ENCODE assay signal across 15 cellular contexts in the genomic region with DNA sequence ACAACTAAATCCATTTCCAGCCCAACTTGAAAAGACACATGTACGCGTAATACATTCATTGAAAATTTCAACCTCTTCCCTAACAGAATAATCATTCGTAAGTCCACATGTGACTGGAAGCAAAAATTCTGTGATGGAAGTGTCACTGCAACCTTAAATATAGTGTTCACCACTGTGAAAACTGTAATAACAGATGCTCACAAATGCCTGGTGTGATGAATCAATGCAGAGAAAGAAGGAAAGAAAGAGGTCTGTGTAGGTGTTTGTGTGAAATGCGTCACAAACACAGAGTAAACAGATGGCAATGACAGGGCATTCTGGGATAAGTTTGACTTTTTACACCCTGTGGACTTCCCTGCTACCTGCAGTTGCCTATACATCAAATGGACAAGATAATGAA.
DNase-seq lines count a peak whose midpoint lies in the region; ATAC-seq, FAIRE-seq and TF ChIP-seq lines count a peak whose summit lies in the region.
"Had no signal": no experiment of that assay in that cellular context is flagged by ENCODE, and none has a peak within 500 bp of the region (broad histone marks: within the 10 kb centered on the region; RNA-seq: fewer than 3 reads in every experiment).

No MANE protein-coding gene starts in this region.

- H3K9me3 ChIP-seq in tibial artery (no peaks in the 10 kb centered on the region), pancreas (no peaks in the 10 kb centered on the region)
- H3K9me3 ChIP-seq: A549, BLaER1, Caco-2 had no signal

- ATAC-seq in pancreas = no peak
- ATAC-seq: A549, GM12878 had no signal

- DNase-seq in NCI-H2227 (lab: John Stamatoyannopoulos, UW; ENCODE audit: unreplicated experiment) (peak; percentile 4), NCI-H69 (lab: John Stamatoyannopoulos, UW) (peak; percentile 53), glutamatergic neuron (no peak), osteocyte (ENCODE audit: extremely low spot score, unreplicated experiment) (no peak), tibial artery (no peak), substantia nigra (lab: John Stamatoyannopoulos, UW) (no peak), pancreas (no peak), GM19238 (ENCODE audit: insufficient read length, low spot score) (no peak)
- DNase-seq: CD8-positive, alpha-beta memory T cell; HCEC 1CT; HFFc6 had no signal

- H3K27me3 ChIP-seq in tibial artery = no peaks in the 10 kb centered on the region
- H3K27me3 ChIP-seq in pancreas = no peaks in the 10 kb centered on the region
- H3K27me3 ChIP-seq: BLaER1 had no signal

- H3K36me3 Mint-ChIP-seq in glutamatergic neuron (ENCODE audit: unreplicated experiment) = peaks cover 2% of the 10 kb centered on the region
- peaks cover 31% of the 10 kb centered on the region for H3K36me3 Mint-ChIP-seq in osteocyte (ENCODE audit: unreplicated experiment)
- H3K36me3 Mint-ChIP-seq: CD8-positive, alpha-beta memory T cell had no signal

- H3K4me1 ChIP-seq in tibial artery (no peaks in the 10 kb centered on the region), pancreas (no peaks in the 10 kb centered on the region)
- H3K4me1 ChIP-seq: A549, BLaER1 had no signal

- WGBS in pancreas, 2 donors = 82 to 89% methylated on average over 4 of the region's 4 CpGs

- H3K27ac Mint-ChIP-seq in glutamatergic neuron (ENCODE audit: unreplicated experiment) (peak overlapping the region; percentile 83), osteocyte (ENCODE audit: unreplicated experiment) (peak overlapping the region; percentile 23)
- H3K27ac Mint-ChIP-seq: HFFc6 had no signal

- H3K4me3 ChIP-seq in tibial artery = no peak overlapping the region
- no peak overlapping the region for H3K4me3 ChIP-seq in pancreas
- H3K4me3 ChIP-seq: A549, BLaER1, GM12878 had no signal

- H3K27me3 Mint-ChIP-seq in glutamatergic neuron (ENCODE audit: unreplicated experiment) (peaks cover 2% of the 10 kb centered on the region), osteocyte (ENCODE audit: unreplicated experiment) (no peaks in the 10 kb centered on the region)
- H3K27me3 Mint-ChIP-seq: CD8-positive, alpha-beta memory T cell had no signal

- H3K36me3 ChIP-seq in tibial artery = no peaks in the 10 kb centered on the region
- H3K36me3 ChIP-seq in pancreas = no peaks in the 10 kb centered on the region
- H3K36me3 ChIP-seq: BLaER1 had no signal

- H3K27ac ChIP-seq in tibial artery (no peak overlapping the region), substantia nigra (ENCODE audit: low read depth, low read length, poor library complexity, severe bottlenecking) (no peak overlapping the region), pancreas (no peak overlapping the region)
- H3K27ac ChIP-seq: A549, BLaER1 had no signal

- peak overlapping the region; percentile 5 for H3K4me3 Mint-ChIP-seq in glutamatergic neuron (ENCODE audit: unreplicated experiment)
- H3K4me3 Mint-ChIP-seq in osteocyte (ENCODE audit: unreplicated experiment) = no peak overlapping the region
- H3K4me3 Mint-ChIP-seq: CD8-positive, alpha-beta memory T cell; HFFc6 had no signal

- intact Hi-C loops in tibial artery (cut with DNase I; ENCODE audit: low total_unique reads) = no loop called here
- intact Hi-C loops in pancreas (cut with DNase I) = no loop called here

- FAIRE-seq in pancreas (lab: Jason Lieb, UNC) = no peak
- FAIRE-seq: A549, GM12878 had no signal

- H3K9me3 Mint-ChIP-seq in glutamatergic neuron (ENCODE audit: unreplicated experiment) (peaks cover 1% of the 10 kb centered on the region), osteocyte (ENCODE audit: unreplicated experiment) (peaks cover 27% of the 10 kb centered on the region)

- TF ChIP-seq CTCF in glutamatergic neuron (IDR thresholded peaks at IDR 0.05; ENCODE audit: partially characterized antibody, unreplicated experiment) (no peak), osteocyte (IDR thresholded peaks at IDR 0.05) (no peak), tibial artery (IDR thresholded peaks at IDR 0.05) (no peak), pancreas (IDR thresholded peaks at IDR 0.05) (no peak)

- H3K4me1 Mint-ChIP-seq in glutamatergic neuron (ENCODE audit: low read depth, unreplicated experiment) (peaks cover 11% of the 10 kb centered on the region), osteocyte (ENCODE audit: unreplicated experiment) (peaks cover 37% of the 10 kb centered on the region)
- H3K4me1 Mint-ChIP-seq: CD8-positive, alpha-beta memory T cell had no signal

Comparison
In these comparisons a context has a peak if more than half of its experiments do, and no peak if none do; other contexts are left out.
1. DNase-seq: peak in NCI-H2227 (single experiment) and NCI-H69 (single experiment); none in glutamatergic neuron (single experiment), osteocyte (single experiment), tibial artery (0 of 2), substantia nigra (0 of 49), pancreas (0 of 6) and GM19238 (single experiment).